8 cellular contexts compared by ENCODE assay signal in genomic region chr12:75978677-75979076, GRCh38. TPM values are rescaled to one million over a fixed set of nuclear protein-coding genes. Genes with fewer than 3 reads are reported as not detected.
A peak's percentile ranks its signal among the peaks of the same experiment; 100 is the strongest.
DNase-seq lines count a peak whose midpoint lies in the region; ATAC-seq and TF ChIP-seq lines count a peak whose summit lies in the region.

No MANE protein-coding gene starts in this region.

- H3K36me3 Mint-ChIP-seq in CD4-positive, alpha-beta memory T cell = no peaks in the 10 kb centered on the region

- intact Hi-C loops in CD4-positive, alpha-beta memory T cell (cut with micrococcal nuclease) = loop anchor here (1.0 to 2.0 kb wide), 5 partner anchors 14 to 106 kb away; partner anchors contain the start of genes NAP1L1 and PHLDA1

- H3K9me3 Mint-ChIP-seq in CD4-positive, alpha-beta memory T cell = peaks cover 0 to 2% (median 0%) of the 10 kb centered on the region in 8 donors

- POLR2A ChIA-PET in CD4-positive, alpha-beta memory T cell (lab: Charles Lee; ENCODE audit: partially characterized antibody) = interaction anchor here (0.7 to 6.5 kb wide), 6 partner anchors 9 to 498 kb away, joined by 3 to 80 read pairs (median 6); partner anchors contain the start of genes GLIPR1, KRR1, NAP1L1 and PHLDA1

- no peaks in the 10 kb centered on the region for H3K9me3 ChIP-seq in CD4-positive, alpha-beta memory T cell (ENCODE audit: control insufficient read depth in 1 of 2, low read length in 2 of 2)
- no peaks in the 10 kb centered on the region for H3K9me3 ChIP-seq in parathyroid adenoma (ENCODE audit: control insufficient read depth, low read length)

- peak in 1 of 5 donors; percentile 54 for DNase-seq in CD4-positive, alpha-beta memory T cell
- DNase-seq in RKO (ENCODE audit: low spot score) (peak; percentile 84), coronary artery (ENCODE audit: low spot score) (no peak), OCI-M1 (lab: John Stamatoyannopoulos, UW) (no peak), NCI-H2107 (lab: John Stamatoyannopoulos, UW) (no peak)
- DNase-seq in effector CD8-positive, alpha-beta T cell (lab: John Stamatoyannopoulos, UW) = no peak

- peaks cover 30 to 61% (median 42%) of the 10 kb centered on the region in 4 donors for H3K4me1 Mint-ChIP-seq in CD4-positive, alpha-beta memory T cell

- H3K36me3 ChIP-seq in CD4-positive, alpha-beta memory T cell (ENCODE audit: insufficient read depth, low read length) = no peaks in the 10 kb centered on the region
- H3K36me3 ChIP-seq in parathyroid adenoma (ENCODE audit: control insufficient read depth, insufficient read depth, low read length) = no peaks in the 10 kb centered on the region

- no peaks in the 10 kb centered on the region for H3K27me3 ChIP-seq in CD4-positive, alpha-beta memory T cell (ENCODE audit: insufficient read depth, low read length)
- no peaks in the 10 kb centered on the region for H3K27me3 ChIP-seq in parathyroid adenoma (ENCODE audit: control insufficient read depth, insufficient read depth, low read length)

- peaks cover 37% of the 10 kb centered on the region for H3K4me1 ChIP-seq in CD4-positive, alpha-beta memory T cell (ENCODE audit: insufficient read depth, low read length)
- H3K4me1 ChIP-seq in parathyroid adenoma = no peaks in the 10 kb centered on the region

- H3K27ac Mint-ChIP-seq in CD4-positive, alpha-beta memory T cell = peak overlapping the region; percentile 90 to 98 (median 92)

- H2AFZ ChIP-seq in parathyroid adenoma = no peak overlapping the region

- H3K4me3 Mint-ChIP-seq in CD4-positive, alpha-beta memory T cell = peak overlapping the region in 7 of 8 donors; percentile 1 to 75 (median 49)

- H3K9ac ChIP-seq in parathyroid adenoma = no peak overlapping the region

- no peaks in the 10 kb centered on the region for H3K79me2 ChIP-seq in parathyroid adenoma

- ATAC-seq in HG03175 (IDR thresholded peaks at IDR 0.05; ENCODE audit: unreplicated experiment) = no peak

- H3K27me3 Mint-ChIP-seq in CD4-positive, alpha-beta memory T cell = no peaks in the 10 kb centered on the region

- no peak for TF ChIP-seq CTCF in coronary artery (IDR thresholded peaks at IDR 0.05)
- TF ChIP-seq CTCF in parathyroid adenoma (IDR thresholded peaks at IDR 0.05) = no peak

- CTCF ChIA-PET in CD4-positive, alpha-beta memory T cell (lab: Charles Lee; ENCODE audit: partially characterized antibody) = interaction anchor here (1.1 to 2.3 kb wide), 4 partner anchors 24 to 58 kb away, joined by 3 to 10 read pairs (median 4); partner anchors contain the start of gene PHLDA1

- H3K4me3 ChIP-seq in CD4-positive, alpha-beta memory T cell (ENCODE audit: low read length in 2 of 2) = no peak overlapping the region
- H3K4me3 ChIP-seq in coronary artery (no peak overlapping the region), parathyroid adenoma (ENCODE audit: low read depth, low read length) (no peak overlapping the region)

- H3K4me2 ChIP-seq in parathyroid adenoma (ENCODE audit: low read length) = no peak overlapping the region

- peak overlapping the region; percentile 79 for H3K27ac ChIP-seq in CD4-positive, alpha-beta memory T cell (ENCODE audit: low read depth, low read length)
- peak overlapping the region; percentile 71 to 86 for H3K27ac ChIP-seq in coronary artery
- H3K27ac ChIP-seq in parathyroid adenoma = peak overlapping the region; percentile 45

RNA-seq across cellular contexts. Expression of gene PHLDA1, which starts 52.9 kb away (rescaled TPM):
- total RNA-seq in CD4-positive, alpha-beta memory T cell = 1 to 10 TPM; 8.2 to 8.5 TPM
- polyA plus RNA-seq in CD4-positive, alpha-beta memory T cell = 1 to 10 TPM; 1.3 to 2.3 TPM
